Comparison of ENCODE assay signal across 1 cellular context in genomic region chr10:80272793-80273522, GRCh38.
TF ChIP-seq lines count a peak whose summit lies in the region.

No MANE protein-coding gene starts in this region.

TF ChIP-seq in HepG2, 621 proteins besides CTCF, POLR2A, EP300 and RAD21 (continued from another document and continues in another):
- TF ChIP-seq, protein P1, sequence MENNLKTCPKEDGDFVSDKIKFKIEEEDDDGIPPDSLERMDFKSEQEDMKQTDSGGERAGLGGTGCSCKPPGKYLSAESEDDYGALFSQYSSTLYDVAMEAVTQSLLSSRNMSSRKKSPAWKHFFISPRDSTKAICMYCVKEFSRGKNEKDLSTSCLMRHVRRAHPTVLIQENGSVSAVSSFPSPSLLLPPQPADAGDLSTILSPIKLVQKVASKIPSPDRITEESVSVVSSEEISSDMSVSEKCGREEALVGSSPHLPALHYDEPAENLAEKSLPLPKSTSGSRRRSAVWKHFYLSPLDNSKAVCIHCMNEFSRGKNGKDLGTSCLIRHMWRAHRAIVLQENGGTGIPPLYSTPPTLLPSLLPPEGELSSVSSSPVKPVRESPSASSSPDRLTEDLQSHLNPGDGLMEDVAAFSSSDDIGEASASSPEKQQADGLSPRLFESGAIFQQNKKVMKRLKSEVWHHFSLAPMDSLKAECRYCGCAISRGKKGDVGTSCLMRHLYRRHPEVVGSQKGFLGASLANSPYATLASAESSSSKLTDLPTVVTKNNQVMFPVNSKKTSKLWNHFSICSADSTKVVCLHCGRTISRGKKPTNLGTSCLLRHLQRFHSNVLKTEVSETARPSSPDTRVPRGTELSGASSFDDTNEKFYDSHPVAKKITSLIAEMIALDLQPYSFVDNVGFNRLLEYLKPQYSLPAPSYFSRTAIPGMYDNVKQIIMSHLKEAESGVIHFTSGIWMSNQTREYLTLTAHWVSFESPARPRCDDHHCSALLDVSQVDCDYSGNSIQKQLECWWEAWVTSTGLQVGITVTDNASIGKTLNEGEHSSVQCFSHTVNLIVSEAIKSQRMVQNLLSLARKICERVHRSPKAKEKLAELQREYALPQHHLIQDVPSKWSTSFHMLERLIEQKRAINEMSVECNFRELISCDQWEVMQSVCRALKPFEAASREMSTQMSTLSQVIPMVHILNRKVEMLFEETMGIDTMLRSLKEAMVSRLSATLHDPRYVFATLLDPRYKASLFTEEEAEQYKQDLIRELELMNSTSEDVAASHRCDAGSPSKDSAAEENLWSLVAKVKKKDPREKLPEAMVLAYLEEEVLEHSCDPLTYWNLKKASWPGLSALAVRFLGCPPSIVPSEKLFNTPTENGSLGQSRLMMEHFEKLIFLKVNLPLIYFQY (CRISPR knock-in tag; IDR thresholded peaks at IDR 0.05; ENCODE audit: borderline replicate concordance): no peak
- TF ChIP-seq ZBTB38 (CRISPR knock-in tag; IDR thresholded peaks at IDR 0.05) (no peak), BRCA1 (CRISPR knock-in tag; IDR thresholded peaks at IDR 0.05) (no peak), ZNF724P (CRISPR knock-in tag; IDR thresholded peaks at IDR 0.05; ENCODE audit: borderline replicate concordance) (no peak), AGO2 (optimal IDR thresholded peaks at IDR 0.05; ENCODE audit: low read depth, low read length) (no peak), SOX6 (IDR thresholded peaks at IDR 0.05) (no peak), SOX6 (CRISPR knock-in tag; IDR thresholded peaks at IDR 0.05) (peak; percentile 96), ZIK1 (CRISPR knock-in tag; IDR thresholded peaks at IDR 0.05; ENCODE audit: borderline replicate concordance, low read depth) (no peak), ZBTB7B (CRISPR knock-in tag; IDR thresholded peaks at IDR 0.05) (0 out of 2 replicates have a peak, but pooled peaks have one; percentile 30), EZH2 (conservative IDR thresholded peaks at IDR 0.05; ENCODE audit: low read depth, low read length) (no peak), TCF7L2 (IDR thresholded peaks at IDR 0.05; ENCODE audit: low read depth, low read length) (no peak), FOXA3 (CRISPR knock-in tag; IDR thresholded peaks at IDR 0.05) (peak; percentile 85), ZBTB25 (CRISPR knock-in tag; IDR thresholded peaks at IDR 0.05) (peak; percentile 57; the same call in 1 of the 2 replicates), ZNF780A (CRISPR knock-in tag; IDR thresholded peaks at IDR 0.05) (no peak), RELA (CRISPR knock-in tag; IDR thresholded peaks at IDR 0.05) (no peak), ZNF557 (CRISPR knock-in tag; IDR thresholded peaks at IDR 0.05) (peak; percentile 70; the same call in 1 of the 2 replicates), ZNF282 (IDR thresholded peaks at IDR 0.05; ENCODE audit: partially characterized antibody) (no peak), TEF (CRISPR knock-in tag; IDR thresholded peaks at IDR 0.05) (no peak), ATF7 (IDR thresholded peaks at IDR 0.05) (no peak), ATF7 (CRISPR knock-in tag; IDR thresholded peaks at IDR 0.05) (no peak), KLF9 (CRISPR knock-in tag; IDR thresholded peaks at IDR 0.05; ENCODE audit: low read depth) (0 out of 2 replicates have a peak, but pooled peaks have one; percentile 63), DDIT3 (CRISPR knock-in tag; IDR thresholded peaks at IDR 0.05) (no peak), ZNF782 (CRISPR knock-in tag; IDR thresholded peaks at IDR 0.05; ENCODE audit: borderline replicate concordance) (no peak), GPN1 (CRISPR knock-in tag; IDR thresholded peaks at IDR 0.05; ENCODE audit: borderline replicate concordance) (no peak), ZNF792 (CRISPR knock-in tag; IDR thresholded peaks at IDR 0.05) (peak; percentile 85), IKZF1 (IDR thresholded peaks at IDR 0.05) (no peak), IKZF4 (CRISPR knock-in tag; IDR thresholded peaks at IDR 0.05; ENCODE audit: borderline replicate concordance, low read depth, not compliant biosample characterization) (no peak), PRPF4 (IDR thresholded peaks at IDR 0.05; ENCODE audit: low read depth, low read length, poor library complexity, severe bottlenecking) (no peak), ZNF75D (CRISPR knock-in tag; IDR thresholded peaks at IDR 0.05; ENCODE audit: borderline replicate concordance) (no peak), ZFP82 (CRISPR knock-in tag; IDR thresholded peaks at IDR 0.05; ENCODE audit: borderline replicate concordance) (no peak), ZNF543 (CRISPR knock-in tag; IDR thresholded peaks at IDR 0.05) (peak; percentile 77; the same call in 1 of the 2 replicates), ZNF547 (CRISPR knock-in tag; IDR thresholded peaks at IDR 0.05) (no peak), NPAS2 (CRISPR knock-in tag; IDR thresholded peaks at IDR 0.05; ENCODE audit: borderline replicate concordance) (no peak), ZNF563 (CRISPR knock-in tag; IDR thresholded peaks at IDR 0.05) (peak; percentile 28; the same call in 1 of the 2 replicates), GATA4 (IDR thresholded peaks at IDR 0.05; ENCODE audit: borderline replicate concordance, low read depth) (no peak), ZNF350 (CRISPR knock-in tag; IDR thresholded peaks at IDR 0.05; ENCODE audit: borderline replicate concordance, low read depth) (peak; percentile 80; the same call in 1 of the 2 replicates), GTF3A (CRISPR knock-in tag; conservative IDR thresholded peaks at IDR 0.05) (no peak)
- TF ChIP-seq, protein P2, sequence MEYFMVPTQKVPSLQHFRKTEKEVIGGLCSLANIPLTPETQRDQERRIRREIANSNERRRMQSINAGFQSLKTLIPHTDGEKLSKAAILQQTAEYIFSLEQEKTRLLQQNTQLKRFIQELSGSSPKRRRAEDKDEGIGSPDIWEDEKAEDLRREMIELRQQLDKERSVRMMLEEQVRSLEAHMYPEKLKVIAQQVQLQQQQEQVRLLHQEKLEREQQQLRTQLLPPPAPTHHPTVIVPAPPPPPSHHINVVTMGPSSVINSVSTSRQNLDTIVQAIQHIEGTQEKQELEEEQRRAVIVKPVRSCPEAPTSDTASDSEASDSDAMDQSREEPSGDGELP (IDR thresholded peaks at IDR 0.05; ENCODE audit: borderline replicate concordance, low read depth): 0 out of 2 replicates have a peak, but pooled peaks have one; percentile 32
- TF ChIP-seq, protein P3, sequence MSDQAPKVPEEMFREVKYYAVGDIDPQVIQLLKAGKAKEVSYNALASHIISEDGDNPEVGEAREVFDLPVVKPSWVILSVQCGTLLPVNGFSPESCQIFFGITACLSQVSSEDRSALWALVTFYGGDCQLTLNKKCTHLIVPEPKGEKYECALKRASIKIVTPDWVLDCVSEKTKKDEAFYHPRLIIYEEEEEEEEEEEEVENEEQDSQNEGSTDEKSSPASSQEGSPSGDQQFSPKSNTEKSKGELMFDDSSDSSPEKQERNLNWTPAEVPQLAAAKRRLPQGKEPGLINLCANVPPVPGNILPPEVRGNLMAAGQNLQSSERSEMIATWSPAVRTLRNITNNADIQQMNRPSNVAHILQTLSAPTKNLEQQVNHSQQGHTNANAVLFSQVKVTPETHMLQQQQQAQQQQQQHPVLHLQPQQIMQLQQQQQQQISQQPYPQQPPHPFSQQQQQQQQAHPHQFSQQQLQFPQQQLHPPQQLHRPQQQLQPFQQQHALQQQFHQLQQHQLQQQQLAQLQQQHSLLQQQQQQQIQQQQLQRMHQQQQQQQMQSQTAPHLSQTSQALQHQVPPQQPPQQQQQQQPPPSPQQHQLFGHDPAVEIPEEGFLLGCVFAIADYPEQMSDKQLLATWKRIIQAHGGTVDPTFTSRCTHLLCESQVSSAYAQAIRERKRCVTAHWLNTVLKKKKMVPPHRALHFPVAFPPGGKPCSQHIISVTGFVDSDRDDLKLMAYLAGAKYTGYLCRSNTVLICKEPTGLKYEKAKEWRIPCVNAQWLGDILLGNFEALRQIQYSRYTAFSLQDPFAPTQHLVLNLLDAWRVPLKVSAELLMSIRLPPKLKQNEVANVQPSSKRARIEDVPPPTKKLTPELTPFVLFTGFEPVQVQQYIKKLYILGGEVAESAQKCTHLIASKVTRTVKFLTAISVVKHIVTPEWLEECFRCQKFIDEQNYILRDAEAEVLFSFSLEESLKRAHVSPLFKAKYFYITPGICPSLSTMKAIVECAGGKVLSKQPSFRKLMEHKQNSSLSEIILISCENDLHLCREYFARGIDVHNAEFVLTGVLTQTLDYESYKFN (CRISPR knock-in tag; conservative IDR thresholded peaks at IDR 0.05): peak; percentile 94
- TF ChIP-seq, protein P4, sequence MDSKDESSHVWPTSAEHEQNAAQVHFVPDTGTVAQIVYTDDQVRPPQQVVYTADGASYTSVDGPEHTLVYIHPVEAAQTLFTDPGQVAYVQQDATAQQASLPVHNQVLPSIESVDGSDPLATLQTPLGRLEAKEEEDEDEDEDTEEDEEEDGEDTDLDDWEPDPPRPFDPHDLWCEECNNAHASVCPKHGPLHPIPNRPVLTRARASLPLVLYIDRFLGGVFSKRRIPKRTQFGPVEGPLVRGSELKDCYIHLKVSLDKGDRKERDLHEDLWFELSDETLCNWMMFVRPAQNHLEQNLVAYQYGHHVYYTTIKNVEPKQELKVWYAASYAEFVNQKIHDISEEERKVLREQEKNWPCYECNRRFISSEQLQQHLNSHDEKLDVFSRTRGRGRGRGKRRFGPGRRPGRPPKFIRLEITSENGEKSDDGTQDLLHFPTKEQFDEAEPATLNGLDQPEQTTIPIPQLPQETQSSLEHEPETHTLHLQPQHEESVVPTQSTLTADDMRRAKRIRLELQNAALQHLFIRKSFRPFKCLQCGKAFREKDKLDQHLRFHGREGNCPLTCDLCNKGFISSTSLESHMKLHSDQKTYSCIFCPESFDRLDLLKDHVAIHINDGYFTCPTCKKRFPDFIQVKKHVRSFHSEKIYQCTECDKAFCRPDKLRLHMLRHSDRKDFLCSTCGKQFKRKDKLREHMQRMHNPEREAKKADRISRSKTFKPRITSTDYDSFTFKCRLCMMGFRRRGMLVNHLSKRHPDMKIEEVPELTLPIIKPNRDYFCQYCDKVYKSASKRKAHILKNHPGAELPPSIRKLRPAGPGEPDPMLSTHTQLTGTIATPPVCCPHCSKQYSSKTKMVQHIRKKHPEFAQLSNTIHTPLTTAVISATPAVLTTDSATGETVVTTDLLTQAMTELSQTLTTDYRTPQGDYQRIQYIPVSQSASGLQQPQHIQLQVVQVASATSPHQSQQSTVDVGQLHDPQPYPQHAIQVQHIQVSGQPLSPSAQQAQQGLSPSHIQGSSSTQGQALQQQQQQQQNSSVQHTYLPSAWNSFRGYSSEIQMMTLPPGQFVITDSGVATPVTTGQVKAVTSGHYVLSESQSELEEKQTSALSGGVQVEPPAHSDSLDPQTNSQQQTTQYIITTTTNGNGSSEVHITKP (CRISPR knock-in tag; IDR thresholded peaks at IDR 0.05; ENCODE audit: low read depth): peak; percentile 91
- TF ChIP-seq, protein P5, sequence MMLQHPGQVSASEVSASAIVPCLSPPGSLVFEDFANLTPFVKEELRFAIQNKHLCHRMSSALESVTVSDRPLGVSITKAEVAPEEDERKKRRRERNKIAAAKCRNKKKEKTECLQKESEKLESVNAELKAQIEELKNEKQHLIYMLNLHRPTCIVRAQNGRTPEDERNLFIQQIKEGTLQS (CRISPR knock-in tag; IDR thresholded peaks at IDR 0.05): no peak
- TF ChIP-seq, protein P6, sequence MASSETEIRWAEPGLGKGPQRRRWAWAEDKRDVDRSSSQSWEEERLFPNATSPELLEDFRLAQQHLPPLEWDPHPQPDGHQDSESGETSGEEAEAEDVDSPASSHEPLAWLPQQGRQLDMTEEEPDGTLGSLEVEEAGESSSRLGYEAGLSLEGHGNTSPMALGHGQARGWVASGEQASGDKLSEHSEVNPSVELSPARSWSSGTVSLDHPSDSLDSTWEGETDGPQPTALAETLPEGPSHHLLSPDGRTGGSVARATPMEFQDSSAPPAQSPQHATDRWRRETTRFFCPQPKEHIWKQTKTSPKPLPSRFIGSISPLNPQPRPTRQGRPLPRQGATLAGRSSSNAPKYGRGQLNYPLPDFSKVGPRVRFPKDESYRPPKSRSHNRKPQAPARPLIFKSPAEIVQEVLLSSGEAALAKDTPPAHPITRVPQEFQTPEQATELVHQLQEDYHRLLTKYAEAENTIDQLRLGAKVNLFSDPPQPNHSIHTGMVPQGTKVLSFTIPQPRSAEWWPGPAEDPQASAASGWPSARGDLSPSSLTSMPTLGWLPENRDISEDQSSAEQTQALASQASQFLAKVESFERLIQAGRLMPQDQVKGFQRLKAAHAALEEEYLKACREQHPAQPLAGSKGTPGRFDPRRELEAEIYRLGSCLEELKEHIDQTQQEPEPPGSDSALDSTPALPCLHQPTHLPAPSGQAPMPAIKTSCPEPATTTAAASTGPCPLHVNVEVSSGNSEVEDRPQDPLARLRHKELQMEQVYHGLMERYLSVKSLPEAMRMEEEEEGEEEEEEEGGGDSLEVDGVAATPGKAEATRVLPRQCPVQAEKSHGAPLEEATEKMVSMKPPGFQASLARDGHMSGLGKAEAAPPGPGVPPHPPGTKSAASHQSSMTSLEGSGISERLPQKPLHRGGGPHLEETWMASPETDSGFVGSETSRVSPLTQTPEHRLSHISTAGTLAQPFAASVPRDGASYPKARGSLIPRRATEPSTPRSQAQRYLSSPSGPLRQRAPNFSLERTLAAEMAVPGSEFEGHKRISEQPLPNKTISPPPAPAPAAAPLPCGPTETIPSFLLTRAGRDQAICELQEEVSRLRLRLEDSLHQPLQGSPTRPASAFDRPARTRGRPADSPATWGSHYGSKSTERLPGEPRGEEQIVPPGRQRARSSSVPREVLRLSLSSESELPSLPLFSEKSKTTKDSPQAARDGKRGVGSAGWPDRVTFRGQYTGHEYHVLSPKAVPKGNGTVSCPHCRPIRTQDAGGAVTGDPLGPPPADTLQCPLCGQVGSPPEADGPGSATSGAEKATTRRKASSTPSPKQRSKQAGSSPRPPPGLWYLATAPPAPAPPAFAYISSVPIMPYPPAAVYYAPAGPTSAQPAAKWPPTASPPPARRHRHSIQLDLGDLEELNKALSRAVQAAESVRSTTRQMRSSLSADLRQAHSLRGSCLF (CRISPR knock-in tag; IDR thresholded peaks at IDR 0.05; ENCODE audit: borderline replicate concordance): no peak
